Comparison of ENCODE assay signal across 17 cellular contexts in the genomic region with DNA sequence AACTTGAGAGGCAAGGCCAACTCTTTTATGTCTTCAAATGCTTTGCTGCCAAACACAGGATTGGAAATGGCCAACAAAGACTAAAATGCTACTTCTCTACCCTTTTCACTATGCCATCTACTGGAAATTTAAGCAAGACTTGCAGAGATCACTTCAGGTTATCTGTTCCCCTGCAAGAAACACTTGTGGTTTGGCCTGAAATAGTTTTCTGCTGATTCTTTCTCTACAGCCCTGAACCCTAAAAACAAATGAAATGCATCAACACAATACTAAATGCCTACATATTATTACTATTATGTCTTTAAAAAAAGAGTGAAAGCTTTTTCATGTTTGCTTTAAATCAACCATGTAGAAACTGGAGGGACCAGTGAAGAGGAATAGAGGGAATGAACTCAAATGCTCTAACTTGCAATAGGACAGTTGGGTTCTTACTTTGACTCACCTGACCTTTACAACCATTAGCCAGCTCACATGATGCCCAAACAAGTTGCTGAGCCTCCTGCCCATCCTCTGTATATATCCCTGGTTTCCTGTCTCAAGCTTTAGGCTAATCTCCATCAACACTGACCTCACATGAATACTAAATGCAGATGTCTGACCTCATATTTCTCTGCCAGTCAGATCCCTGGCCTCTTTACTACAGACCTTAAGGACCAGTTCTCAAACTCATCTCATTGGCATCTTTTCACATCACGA. TPM values are rescaled to one million over a fixed set of nuclear protein-coding genes. Genes with fewer than 3 reads are reported as not detected.
DNase-seq lines count a peak whose midpoint lies in the region; ATAC-seq and TF ChIP-seq lines count a peak whose summit lies in the region.
"Had no signal": no experiment of that assay in that cellular context is flagged by ENCODE, and none has a peak within 500 bp of the region (broad histone marks: within the 10 kb centered on the region; RNA-seq: fewer than 3 reads in every experiment).

No MANE protein-coding gene starts in this region.

- dilution Hi-C loops in IMR-90 (cut with HindIII; ENCODE audit: low sequenced_read_pairs, unreplicated experiment): no loop called here

- H3K4me3 ChIP-seq in IMR-90 (ENCODE audit: insufficient read depth, low read depth, low read length) (no peak overlapping the region), lower lobe of right lung (no peak overlapping the region)
- H3K4me3 ChIP-seq: BLaER1, esophagus squamous epithelium, tibial nerve had no signal

- H4K5ac ChIP-seq in IMR-90 (ENCODE audit: low read depth, low read length): no peak overlapping the region

- peaks cover 4% of the 10 kb centered on the region; the same call in 1 of the 2 replicates for H3K4me1 ChIP-seq in IMR-90 (ENCODE audit: control insufficient read depth, insufficient read depth, low read length)
- peaks cover 7% of the 10 kb centered on the region for H3K4me1 ChIP-seq in lower lobe of right lung
- H3K4me1 ChIP-seq: esophagus squamous epithelium had no signal

- no peak overlapping the region; the same call in 1 of the 2 replicates for H3K23ac ChIP-seq in IMR-90 (ENCODE audit: low read depth, low read length)

- no peaks in the 10 kb centered on the region for H3K9me3 Mint-ChIP-seq in activated T-helper 17 cell treated with anti-CD3 and anti-CD28 coated beads, Interleukin-2, amount 50 U/mL, for 72 hours
- H3K9me3 Mint-ChIP-seq: memory B cell had no signal

- H3K27ac ChIP-seq in IMR-90 (ENCODE audit: insufficient read depth, low read length): no peak overlapping the region; the same call in 1 of the 2 replicates
- peak overlapping the region; percentile 53 for H3K27ac ChIP-seq in lower lobe of right lung
- H3K27ac ChIP-seq: BLaER1, esophagus squamous epithelium, VCaP had no signal

- H3K9me1 ChIP-seq in IMR-90 (ENCODE audit: insufficient read depth, low read length): peaks cover 7% of the 10 kb centered on the region

- H3K56ac ChIP-seq in IMR-90 (ENCODE audit: extremely low read depth, insufficient read depth, low read length): no peak overlapping the region

- H2BK15ac ChIP-seq in IMR-90 (ENCODE audit: low read depth, low read length): no peak overlapping the region

- WGBS in IMR-90 (ENCODE audit: extremely low coverage in 2 of 2, insufficient read length in 1 of 2), 2 experiments: no CpG with 5 or more reads among the region's 1 CpG

- BruUV-seq in IMR-90 (replicated peaks; lab: Mats Ljungman, UMichigan): no TSS peak

- no peak overlapping the region for H3K18ac ChIP-seq in IMR-90 (ENCODE audit: low read depth, low read length)

- no peak for TF ChIP-seq RAD21 in IMR-90 (IDR thresholded peaks at IDR 0.05; ENCODE audit: low read length)

- H3K27me3 Mint-ChIP-seq in activated T-helper 17 cell treated with anti-CD3 and anti-CD28 coated beads, Interleukin-2, amount 50 U/mL, for 72 hours: no peaks in the 10 kb centered on the region
- H3K27me3 Mint-ChIP-seq: memory B cell had no signal

- no peaks in the 10 kb centered on the region for H3K9me3 ChIP-seq in IMR-90 (ENCODE audit: control insufficient read depth, insufficient read depth, low read length)
- H3K9me3 ChIP-seq in lower lobe of right lung: no peaks in the 10 kb centered on the region
- H3K9me3 ChIP-seq: BLaER1, esophagus squamous epithelium, tibial nerve had no signal

- no peak overlapping the region for H2BK5ac ChIP-seq in IMR-90 (ENCODE audit: low read depth, low read length, poor library complexity, severe bottlenecking)

- H3K36me3 ChIP-seq in IMR-90 (ENCODE audit: control insufficient read depth, insufficient read depth, low read length) (no peaks in the 10 kb centered on the region), lower lobe of right lung (no peaks in the 10 kb centered on the region)
- H3K36me3 ChIP-seq: BLaER1, esophagus squamous epithelium, tibial nerve had no signal

- no peaks in the 10 kb centered on the region for H3K79me1 ChIP-seq in IMR-90 (ENCODE audit: low read depth in 1 of 2, low read length in 2 of 2)

- no peak overlapping the region for H2BK20ac ChIP-seq in IMR-90 (ENCODE audit: low read depth, low read length)

- H4K20me1 ChIP-seq in IMR-90 (ENCODE audit: insufficient read depth, low read length): peaks cover 3% of the 10 kb centered on the region; the same call in 1 of the 2 replicates
- H4K20me1 ChIP-seq: BLaER1 had no signal

- H2AK9ac ChIP-seq in IMR-90 (replicated peaks; ENCODE audit: low read depth, low read length, poor library complexity): no peak overlapping the region

- no peak overlapping the region for H4K91ac ChIP-seq in IMR-90 (ENCODE audit: insufficient read depth, low read depth, low read length)

- peaks cover 17% of the 10 kb centered on the region for H3K4me1 Mint-ChIP-seq in activated T-helper 17 cell treated with anti-CD3 and anti-CD28 coated beads, Interleukin-2, amount 50 U/mL, for 72 hours

- no peak overlapping the region for H2AFZ ChIP-seq in IMR-90 (replicated peaks; ENCODE audit: low read length, poor library complexity)

- CTCF ChIA-PET in IMR-90 (lab: Yijun Ruan, JAX): no interaction called here

- in situ Hi-C loops in ACHN (cut with HindIII; ENCODE audit: low pct_ligation_motif_present, low pct_unique_long_range_greater_than_20kb, low sequenced_read_pairs): no loop called here
- in situ Hi-C loops in IMR-90 (cut with MboI; ENCODE audit: low sequenced_read_pairs): no loop called here

- H3K14ac ChIP-seq in IMR-90 (replicated peaks; ENCODE audit: low read depth, low read length): peak overlapping the region; percentile 55

- H3K27me3 ChIP-seq in IMR-90 (ENCODE audit: control insufficient read depth, insufficient read depth, low read length) (no peaks in the 10 kb centered on the region), lower lobe of right lung (ENCODE audit: low read depth) (no peaks in the 10 kb centered on the region)
- H3K27me3 ChIP-seq: BLaER1, esophagus squamous epithelium, tibial nerve had no signal

- TF ChIP-seq CTCF in IMR-90 (conservative IDR thresholded peaks at IDR 0.05; ENCODE audit: low read depth, low read length) (no peak), lower lobe of right lung (IDR thresholded peaks at IDR 0.05) (no peak)

- no peak overlapping the region for H3K9ac ChIP-seq in IMR-90 (ENCODE audit: low read depth, low read length)
- H3K9ac ChIP-seq: BLaER1 had no signal

- H4K8ac ChIP-seq in IMR-90 (ENCODE audit: low read depth in 2 of 2, low read length in 2 of 2): no peak overlapping the region

- ATAC-seq in IMR-90 (ENCODE audit: low read depth) (peak; percentile 61), lower lobe of right lung (no peak), GM18520 (IDR thresholded peaks at IDR 0.05; ENCODE audit: unreplicated experiment) (no peak)
- peak; percentile 77 for ATAC-seq in activated T-helper 17 cell treated with anti-CD3 and anti-CD28 coated beads, Interleukin-2, amount 50 U/mL, for 72 hours (replicated peaks)

- peak; percentile 26 for DNase-seq in ACHN
- DNase-seq in IMR-90: peak; percentile 65
- no peak for DNase-seq in lower lobe of right lung
- DNase-seq in activated CD4-positive, CD25-positive, alpha-beta regulatory T cell treated with anti-CD3 and anti-CD28 coated beads, Interleukin-2, amount 50 U/mL, for 72 hours: no peak
- DNase-seq in NCI-H1694 treated with DMSO at 0.1 percent for 48 hours (lab: John Stamatoyannopoulos, UW): no peak
- no peak for DNase-seq in NOMO-1 (lab: John Stamatoyannopoulos, UW; ENCODE audit: unreplicated experiment in 2 of 2)
- DNase-seq: DMS79 treated with DMSO at 0.1 percent for 48 hours; esophagus squamous epithelium; NCI-H1694; SHP77; stimulated activated CD4-positive, alpha-beta T cell treated with anti-CD3 and anti-CD28 coated beads, Interleukin-12 subunit alpha, Interleukin-12 subunit beta, amount 100 ng/mL, for 4 hours had no signal

- H3K36me3 Mint-ChIP-seq in activated T-helper 17 cell treated with anti-CD3 and anti-CD28 coated beads, Interleukin-2, amount 50 U/mL, for 72 hours (ENCODE audit: low read depth): no peaks in the 10 kb centered on the region
- H3K36me3 Mint-ChIP-seq: memory B cell had no signal

- peak overlapping the region; percentile 21; the same call in 1 of the 2 replicates for H2AK5ac ChIP-seq in IMR-90 (ENCODE audit: low read depth, low read length)

- H2BK120ac ChIP-seq in IMR-90 (ENCODE audit: low read depth, low read length): no peak overlapping the region

- peak overlapping the region; percentile 9 for H3K27ac Mint-ChIP-seq in activated T-helper 17 cell treated with anti-CD3 and anti-CD28 coated beads, Interleukin-2, amount 50 U/mL, for 72 hours
- H3K27ac Mint-ChIP-seq: memory B cell had no signal

- intact Hi-C loops in IMR-90 (cut with micrococcal nuclease): no loop called here
- intact Hi-C loops in lower lobe of right lung (cut with DNase I): no loop called here

- no peak overlapping the region for H3K4me3 Mint-ChIP-seq in activated T-helper 17 cell treated with anti-CD3 and anti-CD28 coated beads, Interleukin-2, amount 50 U/mL, for 72 hours
- H3K4me3 Mint-ChIP-seq: memory B cell had no signal

- POLR2A ChIA-PET in IMR-90 (lab: Charles Lee; ENCODE audit: unreplicated experiment): no interaction called here

- H3K4me2 ChIP-seq in IMR-90 (ENCODE audit: low read depth, low read length): peak overlapping the region; percentile 32; the same call in 1 of the 2 replicates

- no peak for TF ChIP-seq POLR2A in IMR-90 (IDR thresholded peaks at IDR 0.05; ENCODE audit: low read depth, low read length)

- H3K4ac ChIP-seq in IMR-90 (ENCODE audit: low read depth, low read length): no peak overlapping the region

TF ChIP-seq in IMR-90, 13 proteins besides CTCF, POLR2A, EP300 and RAD21 (continues in another document):
- no peak for TF ChIP-seq RFX5 (IDR thresholded peaks at IDR 0.05; ENCODE audit: low read depth, low read length)
- TF ChIP-seq SMC3 (IDR thresholded peaks at IDR 0.05; ENCODE audit: low read depth, low read length): no peak
- no peak for TF ChIP-seq FOS (IDR thresholded peaks at IDR 0.05; ENCODE audit: low read depth, low read length)

RNA-seq across cellular contexts. Expression of a gene that starts 17.5 kb away (rescaled TPM):
- total RNA-seq in IMR-90 (2012; rRNA removed) (34.4 and 46.4 TPM in 2 replicates), lower lobe of right lung (76.9 TPM)
- 8.8 and 9.6 TPM in 2 replicates for polyA plus RNA-seq in IMR-90 (2012; rRNA removed)
- 3.3 and 3.7 TPM in 2 replicates for polyA plus RNA-seq in IMR-90 (2012; cell fraction: cytosol; rRNA removed)
- 6.7 and 21.4 TPM in 2 replicates for polyA plus RNA-seq in IMR-90 (2012; cell fraction: nucleus; rRNA removed; ENCODE audit: low replicate concordance)
- total RNA-seq in activated T-helper 17 cell treated with anti-CD3 and anti-CD28 coated beads, Interleukin-2, amount 50 U/mL, for 72 hours: 10 to 100 TPM; 22.7 to 31.2 TPM

RNA-seq across cellular contexts. Expression of a gene that starts 57.6 kb away (rescaled TPM):
- total RNA-seq in IMR-90 (2012; rRNA removed): 196 and 249 TPM in 2 replicates
- 217 and 255 TPM in 2 replicates for polyA plus RNA-seq in IMR-90 (2012; rRNA removed)
- 73.8 and 128 TPM in 2 replicates for polyA plus RNA-seq in IMR-90 (2012; cell fraction: cytosol; rRNA removed)
- polyA plus RNA-seq in IMR-90 (2012; cell fraction: nucleus; rRNA removed; ENCODE audit: low replicate concordance): 40.5 and 94.4 TPM in 2 replicates
- 100 to 1,000 TPM; 283 TPM for total RNA-seq in activated T-helper 17 cell treated with anti-CD3 and anti-CD28 coated beads, Interleukin-2, amount 50 U/mL, for 72 hours
- 175 TPM for total RNA-seq in lower lobe of right lung

Comparison
In these comparisons a context has a peak if more than half of its experiments do, and no peak if none do; other contexts are left out.
1. DNase-seq: peak in ACHN (single experiment) and IMR-90 (single experiment); none in lower lobe of right lung (single experiment), activated CD4-positive, CD25-positive, alpha-beta regulatory T cell treated with anti-CD3 and anti-CD28 coated beads, Interleukin-2, amount 50 U/mL, for 72 hours (single experiment), NCI-H1694 treated with DMSO at 0.1 percent for 48 hours (single experiment) and NOMO-1 (0 of 2).
2. ATAC-seq: peak in IMR-90 (single experiment) and activated T-helper 17 cell treated with anti-CD3 and anti-CD28 coated beads, Interleukin-2, amount 50 U/mL, for 72 hours (single experiment); none in lower lobe of right lung (0 of 2) and GM18520 (single experiment).